In the genomic region with DNA sequence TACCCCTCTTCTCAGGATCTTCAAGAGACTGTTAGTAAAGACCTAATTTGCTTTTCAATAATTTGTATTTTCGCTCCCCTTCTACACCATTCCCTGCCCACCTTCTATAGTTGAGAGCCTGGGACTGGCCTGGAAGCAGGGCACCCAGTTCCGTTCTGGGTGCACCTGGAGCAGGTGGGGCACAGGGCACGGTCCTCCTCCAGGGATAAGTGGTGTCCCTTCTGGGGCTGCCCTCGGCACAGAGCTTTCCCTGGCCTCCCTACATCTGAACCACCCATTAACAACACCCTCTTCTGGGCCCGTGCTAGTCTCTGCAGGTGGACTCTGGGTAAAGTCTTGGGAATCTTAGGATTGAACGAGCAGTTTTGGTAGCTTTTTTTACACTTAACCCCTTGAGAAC, we compare ENCODE assay signal across 30 cellular contexts.
"Had no signal": no experiment of that assay in that cellular context is flagged by ENCODE, and none has a peak within 500 bp of the region (broad histone marks: within the 10 kb centered on the region; RNA-seq: fewer than 3 reads in every experiment).

No MANE protein-coding gene starts in this region.

- H3K4me3 ChIP-seq: neural progenitor cell, ovary, psoas muscle, right lobe of liver, sigmoid colon, suprapubic skin, testis, tibial artery, transverse colon, upper lobe of right lung, uterus had no signal

- H3K4me1 ChIP-seq: neural progenitor cell, parathyroid adenoma, psoas muscle, right lobe of liver, sigmoid colon, suprapubic skin, testis, tibial artery, upper lobe of right lung, uterus had no signal

- H3K36me3 ChIP-seq: neural progenitor cell, ovary, right lobe of liver, transverse colon, upper lobe of right lung, uterus had no signal

- H3K4me3 Mint-ChIP-seq: naive thymus-derived CD4-positive, alpha-beta T cell; natural killer cell; nephron; neural progenitor cell; stimulated activated memory B cell treated with anti-CD40 and anti-IgM and Interleukin-4, amounts not matched to agents 10 μg/mL and 1 μg/mL and 100 μg/mL, for 72 hours; stimulated activated naive CD8-positive, alpha-beta T cell treated with anti-CD3 and anti-CD28 coated beads, Interleukin-15, Interleukin-2, amounts not matched to agents 100 ng/mL and 50 ng/mL, for 24 hours; type B pancreatic cell had no signal

- FAIRE-seq: small intestine had no signal

- DNase-seq: naive thymus-derived CD4-positive, alpha-beta T cell; natural killer cell; occipital lobe; ovary; posterior cingulate gyrus; psoas muscle; right cardiac atrium; right lobe of liver; sigmoid colon; small intestine; stimulated activated CD4-positive, alpha-beta T cell treated with anti-CD3 and anti-CD28 coated beads, Interleukin-12 subunit alpha, Interleukin-12 subunit beta, amount 100 ng/mL, for 4 hours; stimulated activated CD4-positive, alpha-beta T cell treated with anti-CD3 and anti-CD28 coated beads, Interleukin-1b, Interleukin-23, amount 100 ng/mL, for 48 hours; stimulated activated CD4-positive, alpha-beta T cell treated with anti-CD3 and anti-CD28 coated beads, Interleukin-4, amount 100 ng/mL, for 1 hour; stimulated activated CD4-positive, alpha-beta T cell treated with anti-CD3 and anti-CD28 coated beads, Interleukin-4, amount 100 ng/mL, for 4 hours; stimulated activated CD8-positive, alpha-beta memory T cell treated with anti-CD3 and anti-CD28 coated beads, Interleukin-4, amount 100 ng/mL, for 48 hours; stimulated activated naive CD4-positive, alpha-beta T cell; substantia nigra; testis; transverse colon; upper lobe of right lung; uterus had no signal

- H3K4me2 ChIP-seq: neural progenitor cell had no signal

- H3K9me3 Mint-ChIP-seq: naive thymus-derived CD4-positive, alpha-beta T cell; natural killer cell; nephron; neural progenitor cell; stimulated activated memory B cell treated with anti-CD40 and anti-IgM and Interleukin-4, amounts not matched to agents 10 μg/mL and 1 μg/mL and 100 μg/mL, for 72 hours; stimulated activated naive CD8-positive, alpha-beta T cell treated with anti-CD3 and anti-CD28 coated beads, Interleukin-15, Interleukin-2, amounts not matched to agents 100 ng/mL and 50 ng/mL, for 24 hours; type B pancreatic cell had no signal

- H3K27me3 ChIP-seq: neural progenitor cell, ovary, right lobe of liver, sigmoid colon, suprapubic skin, testis, tibial artery, transverse colon, upper lobe of right lung, uterus had no signal

- H3K4me1 Mint-ChIP-seq: naive thymus-derived CD4-positive, alpha-beta T cell; natural killer cell; nephron; neural progenitor cell; stimulated activated memory B cell treated with anti-CD40 and anti-IgM and Interleukin-4, amounts not matched to agents 10 μg/mL and 1 μg/mL and 100 μg/mL, for 72 hours had no signal

- H3K9me3 ChIP-seq: ovary, psoas muscle, right lobe of liver, sigmoid colon, suprapubic skin, testis, tibial artery, transverse colon, upper lobe of right lung, uterus had no signal

- H3K27me3 Mint-ChIP-seq: progenitor cell of endocrine pancreas; stimulated activated memory B cell treated with anti-CD40 and anti-IgM and Interleukin-4, amounts not matched to agents 10 μg/mL and 1 μg/mL and 100 μg/mL, for 72 hours; stimulated activated naive CD8-positive, alpha-beta T cell treated with anti-CD3 and anti-CD28 coated beads, Interleukin-15, Interleukin-2, amounts not matched to agents 100 ng/mL and 50 ng/mL, for 24 hours had no signal

- H2AFZ ChIP-seq: parathyroid adenoma had no signal

- H3K27ac Mint-ChIP-seq: naive thymus-derived CD4-positive, alpha-beta T cell; natural killer cell; nephron; neural progenitor cell; progenitor cell of endocrine pancreas; stimulated activated memory B cell treated with anti-CD40 and anti-IgM and Interleukin-4, amounts not matched to agents 10 μg/mL and 1 μg/mL and 100 μg/mL, for 72 hours; stimulated activated naive CD8-positive, alpha-beta T cell treated with anti-CD3 and anti-CD28 coated beads, Interleukin-15, Interleukin-2, amounts not matched to agents 100 ng/mL and 50 ng/mL, for 24 hours; type B pancreatic cell had no signal

- H3K27ac ChIP-seq: neural progenitor cell, ovary, parathyroid adenoma, psoas muscle, right lobe of liver, sigmoid colon, suprapubic skin, testis, tibial artery, transverse colon, upper lobe of right lung, uterus had no signal

- ATAC-seq: naive thymus-derived CD4-positive, alpha-beta T cell; natural killer cell; psoas muscle; right lobe of liver; stimulated activated memory B cell treated with anti-CD40 and anti-IgM and Interleukin-4, amounts not matched to agents 10 μg/mL and 1 μg/mL and 100 μg/mL, for 72 hours had no signal

- H3K9ac ChIP-seq: neural progenitor cell, parathyroid adenoma had no signal

- H3K79me2 ChIP-seq: parathyroid adenoma had no signal
